ENCODE assay signal across 9 cellular contexts in the genomic region with DNA sequence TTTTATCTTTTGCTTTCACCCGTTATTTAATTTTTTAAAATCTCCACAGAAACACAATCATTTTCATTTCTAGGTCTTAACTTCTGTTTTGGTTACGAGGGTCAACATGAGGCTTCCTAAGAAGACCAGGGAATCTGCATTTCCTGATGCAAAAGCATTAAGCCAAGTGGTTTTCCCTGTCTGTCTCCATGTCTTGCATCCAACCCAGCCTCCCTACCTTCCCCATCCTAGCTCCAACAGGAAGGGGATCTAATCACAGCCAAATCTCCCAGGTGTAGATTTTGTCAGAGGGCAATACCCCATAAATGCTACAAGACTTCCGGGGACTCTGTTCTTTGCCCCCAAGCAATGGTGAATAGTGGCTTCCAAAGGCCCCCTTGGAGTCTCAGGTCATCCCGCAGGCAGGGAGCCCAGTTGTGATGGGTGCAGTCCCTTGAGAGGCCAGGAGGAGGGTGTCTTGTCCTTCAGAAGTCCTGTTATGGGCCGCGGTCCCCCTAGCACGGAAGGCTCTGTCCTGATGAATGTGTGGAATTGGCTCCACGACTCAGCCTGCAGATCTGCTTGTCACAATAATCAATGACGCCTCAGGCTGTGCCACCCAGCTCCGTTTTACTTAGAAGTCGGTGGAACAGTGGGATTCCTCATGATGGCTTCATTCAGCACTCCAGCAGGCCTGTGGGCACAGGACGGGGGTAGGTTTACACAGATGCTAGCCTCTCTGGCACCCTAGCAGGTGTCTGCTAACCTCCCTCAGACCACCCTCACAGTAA.
DNase-seq lines count a peak whose midpoint lies in the region; ATAC-seq, FAIRE-seq and TF ChIP-seq lines count a peak whose summit lies in the region.
"Had no signal": no experiment of that assay in that cellular context is flagged by ENCODE, and none has a peak within 500 bp of the region (broad histone marks: within the 10 kb centered on the region; RNA-seq: fewer than 3 reads in every experiment).

No MANE protein-coding gene starts in this region.

- TF ChIP-seq CTCF in CD4-positive, alpha-beta T cell (IDR thresholded peaks at IDR 0.05) = peak; percentile 14
- TF ChIP-seq CTCF in HFF-Myc (IDR thresholded peaks at IDR 0.05; ENCODE audit: low read depth, low read length, missing control alignments) (peak; percentile 74), bronchial epithelial cell (IDR thresholded peaks at IDR 0.05; ENCODE audit: insufficient read depth, low read length, severe bottlenecking) (peak; percentile 47)

- no peak overlapping the region for H3K27ac ChIP-seq in CD4-positive, alpha-beta T cell (ENCODE audit: low read depth, low read length)
- H3K27ac ChIP-seq in SJCRH30 = no peak overlapping the region

- no peak for FAIRE-seq in bronchial epithelial cell (lab: Jason Lieb, UNC)
- FAIRE-seq: endometrium had no signal

- CTCF ChIA-PET in CD4-positive, alpha-beta T cell (lab: Charles Lee) = interaction anchor here (0.6 to 1.0 kb wide), 2 partner anchors 800 to 887 kb away, joined by 3 read pairs; no protein-coding TSS in a partner anchor

- no peak overlapping the region for H3K4me3 ChIP-seq in HFF-Myc (replicated peaks; ENCODE audit: low read depth, low read length)
- H3K4me3 ChIP-seq in SJCRH30 = no peak overlapping the region
- no peak overlapping the region for H3K4me3 ChIP-seq in bronchial epithelial cell (ENCODE audit: low read depth, low read length)

- H3K9me3 Mint-ChIP-seq in CD4-positive, alpha-beta T cell = no peaks in the 10 kb centered on the region

- POLR2A ChIA-PET in CD4-positive, alpha-beta T cell (lab: Charles Lee) = no interaction called here

- ATAC-seq in CD4-positive, alpha-beta T cell (ENCODE audit: poor library complexity) = no peak
- ATAC-seq in left colon = peak; percentile 99
- ATAC-seq in GM18511 (IDR thresholded peaks at IDR 0.05; ENCODE audit: unreplicated experiment) = no peak
- no peak for ATAC-seq in GM21447 (IDR thresholded peaks at IDR 0.05; ENCODE audit: unreplicated experiment)

- no peak overlapping the region for H3K4me3 Mint-ChIP-seq in CD4-positive, alpha-beta T cell

- intact Hi-C loops in CD4-positive, alpha-beta T cell (cut with DNase I, micrococcal nuclease) = loop anchor here (1.0 to 5.0 kb wide), 2 partner anchors 887 to 889 kb away; no protein-coding TSS in a partner anchor
- intact Hi-C loops in left colon (cut with DNase I, micrococcal nuclease) = no loop called here

- no peak overlapping the region for H3K27ac Mint-ChIP-seq in CD4-positive, alpha-beta T cell

- peaks cover 13% of the 10 kb centered on the region; the same call in 1 of the 2 replicates for H3K4me1 ChIP-seq in SJCRH30

- H3K4me1 Mint-ChIP-seq in CD4-positive, alpha-beta T cell (ENCODE audit: low read depth) = peaks cover 12% of the 10 kb centered on the region

- peak in 4 of 10 experiments; percentile 1 to 5 (median 2) for DNase-seq in CD4-positive, alpha-beta T cell
- DNase-seq in HFF-Myc (ENCODE audit: extremely low read depth, low read depth) (no peak), SJCRH30 (peak; percentile 77 to 83), bronchial epithelial cell (ENCODE audit: low read depth) (peak; percentile 20), left colon (peak; percentile 60 to 77), superior temporal gyrus (ENCODE audit: extremely low spot score) (peak; percentile 17)

- no peaks in the 10 kb centered on the region for H3K9me3 ChIP-seq in CD4-positive, alpha-beta T cell (ENCODE audit: control insufficient read depth, low read length)
- no peaks in the 10 kb centered on the region for H3K9me3 ChIP-seq in SJCRH30 (replicated peaks)

- H3K36me3 ChIP-seq in SJCRH30 = no peaks in the 10 kb centered on the region
- H3K36me3 ChIP-seq in bronchial epithelial cell (ENCODE audit: control insufficient read depth, insufficient read depth, low read length) = no peaks in the 10 kb centered on the region

- H3K27me3 Mint-ChIP-seq in CD4-positive, alpha-beta T cell = peaks cover 19% of the 10 kb centered on the region

- no peaks in the 10 kb centered on the region for H3K27me3 ChIP-seq in CD4-positive, alpha-beta T cell (ENCODE audit: control insufficient read depth, insufficient read depth, low read length)
- no peaks in the 10 kb centered on the region for H3K27me3 ChIP-seq in SJCRH30
- H3K27me3 ChIP-seq in bronchial epithelial cell (ENCODE audit: control insufficient read depth, insufficient read depth, low read length) = no peaks in the 10 kb centered on the region

- H3K36me3 Mint-ChIP-seq in CD4-positive, alpha-beta T cell (ENCODE audit: low read depth) = no peaks in the 10 kb centered on the region

Comparison
In these comparisons a context has a peak if more than half of its experiments do, and no peak if none do; other contexts are left out.
1. CTCF ChIP-seq: peak in every context shown above with its lines; median percentile 74 in HFF-Myc; 47 in bronchial epithelial cell; 14 in CD4-positive, alpha-beta T cell.
2. intact Hi-C loops: an anchor here in CD4-positive, alpha-beta T cell (1.0 to 5.0 kb wide); none called in left colon.